Comparison of ENCODE assay signal across 14 cellular contexts in genomic region chr17:61285483-61286320, GRCh38.
DNase-seq lines count a peak whose midpoint lies in the region; ATAC-seq, FAIRE-seq and TF ChIP-seq lines count a peak whose summit lies in the region.
"Had no signal": no experiment of that assay in that cellular context is flagged by ENCODE, and none has a peak within 500 bp of the region (broad histone marks: within the 10 kb centered on the region; RNA-seq: fewer than 3 reads in every experiment).

No MANE protein-coding gene starts in this region.

- H3K27ac ChIP-seq in ACC112 (ENCODE audit: low read depth, low read length) (peak overlapping the region; percentile 92), gastroesophageal sphincter (no peak overlapping the region)
- H3K27ac ChIP-seq: HL-60, testis had no signal

- TF ChIP-seq POLR2A in gastroesophageal sphincter (IDR thresholded peaks at IDR 0.05) = no peak

- no peak overlapping the region for H2AFZ ChIP-seq in ACC112 (ENCODE audit: low read length, unreplicated experiment)

- no peaks in the 10 kb centered on the region for H3K79me2 ChIP-seq in ACC112 (ENCODE audit: control insufficient read depth, insufficient read depth, low read length, unreplicated experiment)

- no peak overlapping the region for H3K4me3 ChIP-seq in ACC112 (ENCODE audit: low read depth, low read length)
- no peak overlapping the region for H3K4me3 ChIP-seq in astrocyte of the spinal cord (ENCODE audit: low read depth, low read length)
- no peak overlapping the region for H3K4me3 ChIP-seq in gastroesophageal sphincter
- H3K4me3 ChIP-seq: testis had no signal

- H3K27me3 ChIP-seq in ACC112 (ENCODE audit: insufficient read depth, low read length) (no peaks in the 10 kb centered on the region), gastroesophageal sphincter (no peaks in the 10 kb centered on the region)
- H3K27me3 ChIP-seq: testis had no signal

- WGBS in gastroesophageal sphincter (ENCODE audit: low coverage in 1 of 2), 2 donors = 39 to 47% methylated on average over 6 to 12 of the region's 12 CpGs

- peak; percentile 61 for DNase-seq in GM04504 (ENCODE audit: low read depth)
- peak; percentile 87 for DNase-seq in astrocyte of the spinal cord (ENCODE audit: low read depth, low spot score)
- peak; percentile 61 for DNase-seq in iPS-NIHi7 (ENCODE audit: extremely low spot score)
- DNase-seq in RCC 7860 (ENCODE audit: low spot score) = no peak
- DNase-seq: anterior cingulate cortex, NCI-H1436 treated with DMSO at 0.1 percent for 48 hours, testis had no signal

- no peak for TF ChIP-seq EP300 in gastroesophageal sphincter (IDR thresholded peaks at IDR 0.05)

- ATAC-seq in HG03095 (IDR thresholded peaks at IDR 0.05; ENCODE audit: unreplicated experiment) (no peak), gastroesophageal sphincter (no peak), HG03460 (IDR thresholded peaks at IDR 0.05; ENCODE audit: unreplicated experiment) (no peak)
- ATAC-seq: activated CD4-positive, CD25-positive, alpha-beta regulatory T cell treated with anti-CD3 and anti-CD28 coated beads, Interleukin-2, amount 50 U/mL, for 24 hours; HCT116 had no signal

- TF ChIP-seq CTCF in astrocyte of the spinal cord (IDR thresholded peaks at IDR 0.05; ENCODE audit: low read depth, low read length) = no peak
- no peak for TF ChIP-seq CTCF in gastroesophageal sphincter (IDR thresholded peaks at IDR 0.05)

- in situ Hi-C loops in astrocyte of the spinal cord (cut with HindIII; ENCODE audit: low sequenced_read_pairs) = no loop called here

- FAIRE-seq in RCC 7860 (lab: Jason Lieb, UNC) = no peak

- H3K4me1 ChIP-seq in ACC112 (ENCODE audit: control insufficient read depth, insufficient read depth, low read length, unreplicated experiment) (peaks cover 27% of the 10 kb centered on the region), gastroesophageal sphincter (peaks cover 0 to 47% (median 11%) of the 10 kb centered on the region in 3 donors)

- H3K36me3 ChIP-seq in ACC112 (ENCODE audit: insufficient read depth, low read length) = no peaks in the 10 kb centered on the region
- no peaks in the 10 kb centered on the region for H3K36me3 ChIP-seq in gastroesophageal sphincter

- no peaks in the 10 kb centered on the region for H3K9me3 ChIP-seq in gastroesophageal sphincter
- H3K9me3 ChIP-seq: testis had no signal
